Comparison of ENCODE assay signal across 1 cellular context in the genomic region with DNA sequence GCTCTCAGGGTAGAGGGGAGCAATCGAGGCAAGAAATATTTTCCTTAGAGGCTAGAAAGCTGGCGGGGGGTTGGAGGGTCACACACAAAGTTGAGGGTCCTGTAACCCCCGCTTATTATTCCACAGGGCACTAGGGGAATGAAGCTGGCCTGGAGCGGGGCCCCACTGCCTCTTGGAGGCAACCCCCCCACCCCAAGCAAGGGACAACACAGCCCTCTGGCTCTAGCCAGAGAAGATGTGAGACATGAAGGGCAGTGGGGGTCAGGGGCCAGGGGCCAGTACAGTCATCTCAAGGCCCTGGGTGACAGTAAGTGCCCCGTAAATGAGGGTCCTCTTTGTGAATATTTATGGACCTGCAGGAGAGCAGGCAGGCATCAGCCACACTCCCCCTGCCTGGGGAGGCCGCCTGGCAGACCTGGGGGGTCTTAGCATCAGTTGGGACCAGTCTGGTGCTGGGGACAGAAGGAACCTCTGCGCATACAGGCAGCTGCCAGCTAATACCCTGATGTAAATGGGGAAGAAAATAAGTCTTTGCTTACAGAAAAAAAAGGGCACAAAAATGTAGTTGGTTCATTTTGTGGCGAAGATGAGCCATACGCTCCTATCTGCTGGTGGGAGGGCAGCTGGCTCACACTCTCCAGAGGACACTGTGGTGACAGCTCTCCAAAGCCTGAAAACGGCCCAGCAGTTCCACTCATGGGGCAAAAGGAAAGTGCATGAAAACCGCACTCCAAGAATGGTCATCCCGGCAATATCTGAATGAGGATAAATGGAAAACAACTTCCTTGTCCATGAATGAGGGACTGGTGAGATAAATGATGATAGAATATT.
TF ChIP-seq lines count a peak whose summit lies in the region.

No MANE protein-coding gene starts in this region.

TF ChIP-seq in GM12878, 131 proteins besides CTCF, POLR2A, EP300 and RAD21:
- TF ChIP-seq POLR2AphosphoS2 (IDR thresholded peaks at IDR 0.05; ENCODE audit: low read depth, low read length) (0 out of 2 replicates have a peak, but pooled peaks have one; percentile 34), MEF2A (IDR thresholded peaks at IDR 0.05; ENCODE audit: insufficient read depth, low read depth, low read length) (no peak)
